Comparison of ENCODE assay signal across 8 cellular contexts in the genomic region with DNA sequence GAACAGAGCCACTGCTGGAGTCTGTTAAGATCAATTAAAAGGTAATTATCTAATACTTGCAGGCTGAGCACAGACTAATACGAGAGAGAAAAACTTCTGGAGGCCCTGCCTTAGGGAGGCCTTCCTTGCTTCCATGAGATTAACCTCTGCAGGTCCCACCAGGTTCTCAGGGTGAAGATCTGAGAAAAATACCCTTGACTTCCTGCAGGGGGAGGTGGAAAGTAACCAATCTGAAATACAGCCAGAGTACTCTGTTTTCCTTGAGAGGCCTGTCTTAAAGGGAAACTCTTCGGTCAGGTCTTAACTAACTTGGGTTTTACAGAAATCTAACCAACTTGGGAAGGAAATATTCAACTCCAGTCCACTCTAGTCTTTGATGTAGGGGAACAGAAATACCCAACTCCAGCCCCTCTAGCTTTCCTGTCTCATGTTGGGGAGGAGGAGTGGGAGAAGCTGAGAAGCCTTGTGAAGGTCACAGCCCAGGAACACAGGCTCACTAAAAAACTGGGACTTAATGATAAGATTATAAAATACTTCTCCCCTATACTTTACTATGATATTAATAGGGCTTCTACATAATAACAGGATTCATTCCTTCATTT.
DNase-seq lines count a peak whose midpoint lies in the region; ATAC-seq, FAIRE-seq and TF ChIP-seq lines count a peak whose summit lies in the region.

No MANE protein-coding gene starts in this region.

- H3K36me3 ChIP-seq in A673 (ENCODE audit: insufficient read depth, low read length, poor library complexity, severe bottlenecking), result no peaks in the 10 kb centered on the region
- H3K36me3 ChIP-seq in aorta (ENCODE audit: control insufficient read depth in 1 of 2, insufficient read depth in 2 of 2, low read length in 1 of 2), result no peaks in the 10 kb centered on the region

- H3K9me3 Mint-ChIP-seq in activated B cell treated with CpG ODN at 0.5 μM for 24 hours, result peaks cover 2% of the 10 kb centered on the region

- H3K27me3 Mint-ChIP-seq in activated B cell treated with CpG ODN at 0.5 μM for 24 hours, result no peaks in the 10 kb centered on the region

- H3K4me1 Mint-ChIP-seq in activated B cell treated with CpG ODN at 0.5 μM for 24 hours, result no peaks in the 10 kb centered on the region

- H3K27ac Mint-ChIP-seq in activated B cell treated with CpG ODN at 0.5 μM for 24 hours, result no peak overlapping the region

- TF ChIP-seq CTCF in A673 (conservative IDR thresholded peaks at IDR 0.05; ENCODE audit: low read depth, low read length), result peak; percentile 70
- no peak for TF ChIP-seq CTCF in activated B cell treated with CpG ODN at 0.5 μM for 24 hours (IDR thresholded peaks at IDR 0.05)

- POLR2A ChIA-PET in A673 (lab: Charles Lee; ENCODE audit: low non-redundant PET), result no interaction called here
- POLR2A ChIA-PET in activated B cell treated with CpG ODN at 0.5 μM for 24 hours (lab: Charles Lee), result no interaction called here

- ATAC-seq in GM21825 (IDR thresholded peaks at IDR 0.05; ENCODE audit: unreplicated experiment), result peak; percentile 87
- ATAC-seq in activated B cell treated with CpG ODN at 0.5 μM for 24 hours (ENCODE audit: low read depth), result peak; percentile 52
- peak; percentile 46 for ATAC-seq in aorta (ENCODE audit: low FRiP score)

- FAIRE-seq in G401.6 (lab: Jason Lieb, UNC), result peak; percentile 87

- no peaks in the 10 kb centered on the region for H3K27me3 ChIP-seq in A673 (replicated peaks; ENCODE audit: insufficient read depth, low read depth, low read length, poor library complexity)
- no peaks in the 10 kb centered on the region for H3K27me3 ChIP-seq in aorta (ENCODE audit: control insufficient read depth in 1 of 2, insufficient read depth in 2 of 2, low read length in 1 of 2)

- WGBS in aorta, 2 donors, result 32 to 45% methylated on average over 2 of the region's 2 CpGs

- H3K9me3 ChIP-seq in A673 (ENCODE audit: low read depth, low read length, poor library complexity, severe bottlenecking), result no peaks in the 10 kb centered on the region
- no peaks in the 10 kb centered on the region for H3K9me3 ChIP-seq in aorta (ENCODE audit: control insufficient read depth, low read length)

- CTCF ChIA-PET in A673 (lab: Charles Lee), result interaction anchor here (0.6 kb wide), 1 partner anchor 14 kb away, joined by 3 read pairs; no protein-coding TSS in a partner anchor
- CTCF ChIA-PET in activated B cell treated with CpG ODN at 0.5 μM for 24 hours (lab: Charles Lee), result interaction anchor here (1.2 to 1.4 kb wide), 2 partner anchors 31 to 264 kb away, joined by 3 read pairs; no protein-coding TSS in a partner anchor

- BruUV-seq in A673 (replicated peaks; lab: Mats Ljungman, UMichigan), result no TSS peak

- no peak for TF ChIP-seq EP300 in Ishikawa (IDR thresholded peaks at IDR 0.05; ENCODE audit: borderline replicate concordance)

- H3K36me3 Mint-ChIP-seq in activated B cell treated with CpG ODN at 0.5 μM for 24 hours (ENCODE audit: low read depth), result peaks cover 35% of the 10 kb centered on the region

- H3K4me3 ChIP-seq in A673 (ENCODE audit: low read depth, low read length, poor library complexity, severe bottlenecking) (no peak overlapping the region), aorta (ENCODE audit: low read length in 2 of 2) (no peak overlapping the region)

- H3K4me1 ChIP-seq in A673 (ENCODE audit: insufficient read depth, low read length, poor library complexity, severe bottlenecking), result no peaks in the 10 kb centered on the region
- no peaks in the 10 kb centered on the region for H3K4me1 ChIP-seq in aorta (ENCODE audit: control insufficient read depth in 1 of 2, insufficient read depth in 2 of 2, low read length in 2 of 2)

- H3K4me3 Mint-ChIP-seq in activated B cell treated with CpG ODN at 0.5 μM for 24 hours, result no peak overlapping the region

- intact Hi-C loops in A673 (cut with micrococcal nuclease; ENCODE audit: unreplicated experiment), result no loop called here
- intact Hi-C loops in activated B cell treated with CpG ODN at 0.5 μM for 24 hours (cut with micrococcal nuclease), result no loop called here
- intact Hi-C loops in aorta (cut with DNase I), result no loop called here

- DNase-seq in A673 (ENCODE audit: low spot score), result peak; percentile 68
- DNase-seq in activated B cell treated with CpG ODN at 0.5 μM for 24 hours, result no peak
- peak; percentile 64 for DNase-seq in iris pigment epithelial cell (ENCODE audit: low read depth)
- no peak for DNase-seq in aorta
- no peak for DNase-seq in putamen (ENCODE audit: low spot score)

- H3K27ac ChIP-seq in A673 (ENCODE audit: low read depth, low read length, poor library complexity, severe bottlenecking), result no peak overlapping the region
- H3K27ac ChIP-seq in aorta (ENCODE audit: low read depth in 1 of 2, low read length in 2 of 2), result no peak overlapping the region

- TF ChIP-seq RAD21 in Ishikawa (IDR thresholded peaks at IDR 0.05; ENCODE audit: low read depth), result peak; percentile 56

TF ChIP-seq in Ishikawa, 13 proteins besides CTCF, POLR2A, EP300 and RAD21:
- TF ChIP-seq CEBPB (IDR thresholded peaks at IDR 0.05), result no peak
- TF ChIP-seq TEAD4 (IDR thresholded peaks at IDR 0.05), result no peak
- TF ChIP-seq TCF12 (IDR thresholded peaks at IDR 0.05; ENCODE audit: low read depth), result no peak
- TF ChIP-seq, protein P1, sequence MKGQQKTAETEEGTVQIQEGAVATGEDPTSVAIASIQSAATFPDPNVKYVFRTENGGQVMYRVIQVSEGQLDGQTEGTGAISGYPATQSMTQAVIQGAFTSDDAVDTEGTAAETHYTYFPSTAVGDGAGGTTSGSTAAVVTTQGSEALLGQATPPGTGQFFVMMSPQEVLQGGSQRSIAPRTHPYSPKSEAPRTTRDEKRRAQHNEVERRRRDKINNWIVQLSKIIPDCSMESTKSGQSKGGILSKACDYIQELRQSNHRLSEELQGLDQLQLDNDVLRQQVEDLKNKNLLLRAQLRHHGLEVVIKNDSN (IDR thresholded peaks at IDR 0.05), result no peak
- TF ChIP-seq, protein P2, sequence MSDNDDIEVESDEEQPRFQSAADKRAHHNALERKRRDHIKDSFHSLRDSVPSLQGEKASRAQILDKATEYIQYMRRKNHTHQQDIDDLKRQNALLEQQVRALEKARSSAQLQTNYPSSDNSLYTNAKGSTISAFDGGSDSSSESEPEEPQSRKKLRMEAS (IDR thresholded peaks at IDR 0.05), result no peak
- no peak for TF ChIP-seq TAF1 (IDR thresholded peaks at IDR 0.05; ENCODE audit: low read depth)
- no peak for TF ChIP-seq NFIC (IDR thresholded peaks at IDR 0.05)
- no peak for TF ChIP-seq FOXM1 (IDR thresholded peaks at IDR 0.05; ENCODE audit: borderline replicate concordance, low read depth)
- no peak for TF ChIP-seq EGR1 (IDR thresholded peaks at IDR 0.05)
- TF ChIP-seq CREB1 (IDR thresholded peaks at IDR 0.05; ENCODE audit: low read depth), result no peak
- TF ChIP-seq YY1 (IDR thresholded peaks at IDR 0.05; ENCODE audit: low read depth), result no peak
- no peak for TF ChIP-seq ZBTB7A (IDR thresholded peaks at IDR 0.05; ENCODE audit: low read depth)
TF ChIP-seq in Ishikawa: peak in this region for 0.

Comparison
In these comparisons a context has a peak if more than half of its experiments do, and no peak if none do; other contexts are left out.
1. DNase-seq: peak in A673 (single experiment) and iris pigment epithelial cell (single experiment); none in activated B cell treated with CpG ODN at 0.5 μM for 24 hours (single experiment), aorta (0 of 2) and putamen (single experiment).
2. Peak in every context shown above with its lines, with median percentiles within 50 percentile points of each other: ATAC-seq.